Comparison of ENCODE assay signal across 1 cellular context in genomic region chr10:133520193-133520738, GRCh38.
TF ChIP-seq lines count a peak whose summit lies in the region.

No MANE protein-coding gene starts in this region.

TF ChIP-seq in HCT116, 20 proteins besides CTCF, POLR2A, EP300 and RAD21 (continued from another document):
- no peak for TF ChIP-seq TCF7L2 (IDR thresholded peaks at IDR 0.05; ENCODE audit: borderline replicate concordance, extremely low read depth, insufficient read depth, insufficient read length)
- no peak for TF ChIP-seq EGR1 (IDR thresholded peaks at IDR 0.05; ENCODE audit: low read depth)
- no peak for TF ChIP-seq CBX3 (IDR thresholded peaks at IDR 0.05; ENCODE audit: low read depth)
TF ChIP-seq in HCT116: peak in this region for 5.
